In genomic region chr11:77270921-77271320, GRCh38 we compare ENCODE assay signal across 39 cellular contexts. TPM values are rescaled to one million over a fixed set of nuclear protein-coding genes. Genes with fewer than 3 reads are reported as not detected.
"Had no signal": no experiment of that assay in that cellular context is flagged by ENCODE, and none has a peak within 500 bp of the region (broad histone marks: within the 10 kb centered on the region; RNA-seq: fewer than 3 reads in every experiment).

No MANE protein-coding gene starts in this region.

- H3K36me3 ChIP-seq: MG63 had no signal

- H3K9ac ChIP-seq: KMS-11 had no signal

- H3K4me2 ChIP-seq: KMS-11 had no signal

- H3K27ac ChIP-seq: KMS-11 had no signal

- H3K4me3 ChIP-seq: MG63 had no signal

- H3K9me3 ChIP-seq: MG63 had no signal

- H3K27me3 ChIP-seq: MG63 had no signal

- DNase-seq: Karpas-422, Kasumi-1, MG63, MM.1S, MV-4-11, NCI-H1048, NCI-H1092, NCI-H1092 treated with DMSO at 0.1 percent for 48 hours, NCI-H1105, NCI-H1105 treated with DMSO at 0.1 percent for 48 hours, NCI-H1417, NCI-H1417 treated with DMSO at 0.1 percent for 48 hours, NCI-H1436, NCI-H1436 treated with DMSO at 0.1 percent for 48 hours, NCI-H146, NCI-H1694, NCI-H1694 treated with DMSO at 0.1 percent for 48 hours, NCI-H187, NCI-H187 treated with DMSO at 0.1 percent for 48 hours, NCI-H1930, NCI-H2029, NCI-H2029 treated with DMSO at 0.1 percent for 48 hours, NCI-H2081, NCI-H2081 treated with DMSO at 0.1 percent for 48 hours, NCI-H2107, NCI-H2171, NCI-H2171 treated with DMSO at 0.1 percent for 48 hours, NCI-H2227 treated with DMSO at 0.1 percent for 48 hours, NCI-H226, NCI-H345, NCI-H446, NCI-H446 treated with DMSO at 0.1 percent for 48 hours, NCI-H510A, NCI-H510A treated with DMSO at 0.1 percent for 48 hours, NCI-H524 had no signal

RNA-seq across cellular contexts. Expression of gene GDPD4, which starts 30.6 kb away (rescaled TPM):
- total RNA-seq: LHCN-M2, M059J, NCI-H460 had no signal
